1 cellular context compared by ENCODE assay signal in genomic region chrX:132331000-132331399, GRCh38.
TF ChIP-seq lines count a peak whose summit lies in the region.

No MANE protein-coding gene starts in this region.

TF ChIP-seq in HepG2, 621 proteins besides CTCF, POLR2A, EP300 and RAD21 (continued from another document and continues in another):
- TF ChIP-seq ARID3A (IDR thresholded peaks at IDR 0.05; ENCODE audit: low read depth, low read length) (peak; percentile 36; the same call in 1 of the 2 replicates), NR3C1 (CRISPR knock-in tag; IDR thresholded peaks at IDR 0.05) (no peak), SNAI1 (CRISPR knock-in tag; IDR thresholded peaks at IDR 0.05; ENCODE audit: borderline replicate concordance) (peak; percentile 77; the same call in 1 of the 2 replicates), FOXA1 (IDR thresholded peaks at IDR 0.05) (peak; percentile 48; the same call in 1 of the 2 replicates), FOXA1 (CRISPR knock-in tag; IDR thresholded peaks at IDR 0.05) (peak; percentile 92), AHDC1 (CRISPR knock-in tag; IDR thresholded peaks at IDR 0.05; ENCODE audit: borderline replicate concordance) (peak; percentile 89), CREB1 (IDR thresholded peaks at IDR 0.05) (no peak), CREB1 (CRISPR knock-in tag; IDR thresholded peaks at IDR 0.05) (peak; percentile 45), ZNF619 (CRISPR knock-in tag; IDR thresholded peaks at IDR 0.05) (no peak), TFAP4 (IDR thresholded peaks at IDR 0.05; ENCODE audit: borderline replicate concordance, low read depth) (peak; percentile 50; the same call in 1 of the 2 replicates), SP4 (CRISPR knock-in tag; IDR thresholded peaks at IDR 0.05) (no peak), SKI (IDR thresholded peaks at IDR 0.05; ENCODE audit: partially characterized antibody) (peak; percentile 35), KDM5B (CRISPR knock-in tag; IDR thresholded peaks at IDR 0.05; ENCODE audit: borderline replicate concordance) (no peak), RCOR2 (CRISPR knock-in tag; IDR thresholded peaks at IDR 0.05) (peak; percentile 74), KLF13 (CRISPR knock-in tag; IDR thresholded peaks at IDR 0.05) (no peak), FIP1L1 (IDR thresholded peaks at IDR 0.05; ENCODE audit: borderline replicate concordance, insufficient read depth, low read depth, low read length) (no peak), DPF2 (CRISPR knock-in tag; IDR thresholded peaks at IDR 0.05; ENCODE audit: borderline replicate concordance, low read depth) (peak; percentile 88), ZHX1 (CRISPR knock-in tag; IDR thresholded peaks at IDR 0.05; ENCODE audit: low read depth) (no peak), REST (IDR thresholded peaks at IDR 0.05; ENCODE audit: borderline replicate concordance in 1 of 2, low read depth in 1 of 2, low read length in 2 of 2) (peak in 1 of 2 experiments; percentile 72; a peak in 1 of 4 replicates), SPEN (CRISPR knock-in tag; IDR thresholded peaks at IDR 0.05; ENCODE audit: low read depth) (no peak), BHLHE40 (IDR thresholded peaks at IDR 0.05; ENCODE audit: low read length) (no peak), TCF7 (IDR thresholded peaks at IDR 0.05; ENCODE audit: low read depth) (peak; percentile 99), ZNF850 (CRISPR knock-in tag; conservative IDR thresholded peaks at IDR 0.05) (no peak), ZNF124 (CRISPR knock-in tag; IDR thresholded peaks at IDR 0.05) (no peak)
- TF ChIP-seq, protein P1, sequence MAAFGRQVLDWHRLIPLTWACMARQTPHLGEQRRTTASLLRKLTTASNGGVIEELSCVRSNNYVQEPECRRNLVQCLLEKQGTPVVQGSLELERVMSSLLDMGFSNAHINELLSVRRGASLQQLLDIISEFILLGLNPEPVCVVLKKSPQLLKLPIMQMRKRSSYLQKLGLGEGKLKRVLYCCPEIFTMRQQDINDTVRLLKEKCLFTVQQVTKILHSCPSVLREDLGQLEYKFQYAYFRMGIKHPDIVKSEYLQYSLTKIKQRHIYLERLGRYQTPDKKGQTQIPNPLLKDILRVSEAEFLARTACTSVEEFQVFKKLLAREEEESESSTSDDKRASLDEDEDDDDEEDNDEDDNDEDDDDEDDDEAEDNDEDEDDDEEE (CRISPR knock-in tag; IDR thresholded peaks at IDR 0.05), result no peak
- TF ChIP-seq, protein P2, sequence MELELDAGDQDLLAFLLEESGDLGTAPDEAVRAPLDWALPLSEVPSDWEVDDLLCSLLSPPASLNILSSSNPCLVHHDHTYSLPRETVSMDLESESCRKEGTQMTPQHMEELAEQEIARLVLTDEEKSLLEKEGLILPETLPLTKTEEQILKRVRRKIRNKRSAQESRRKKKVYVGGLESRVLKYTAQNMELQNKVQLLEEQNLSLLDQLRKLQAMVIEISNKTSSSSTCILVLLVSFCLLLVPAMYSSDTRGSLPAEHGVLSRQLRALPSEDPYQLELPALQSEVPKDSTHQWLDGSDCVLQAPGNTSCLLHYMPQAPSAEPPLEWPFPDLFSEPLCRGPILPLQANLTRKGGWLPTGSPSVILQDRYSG (CRISPR knock-in tag; IDR thresholded peaks at IDR 0.05), result no peak
- TF ChIP-seq, protein P3, sequence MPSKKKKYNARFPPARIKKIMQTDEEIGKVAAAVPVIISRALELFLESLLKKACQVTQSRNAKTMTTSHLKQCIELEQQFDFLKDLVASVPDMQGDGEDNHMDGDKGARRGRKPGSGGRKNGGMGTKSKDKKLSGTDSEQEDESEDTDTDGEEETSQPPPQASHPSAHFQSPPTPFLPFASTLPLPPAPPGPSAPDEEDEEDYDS (CRISPR knock-in tag; IDR thresholded peaks at IDR 0.05), result no peak
- TF ChIP-seq, protein P4, sequence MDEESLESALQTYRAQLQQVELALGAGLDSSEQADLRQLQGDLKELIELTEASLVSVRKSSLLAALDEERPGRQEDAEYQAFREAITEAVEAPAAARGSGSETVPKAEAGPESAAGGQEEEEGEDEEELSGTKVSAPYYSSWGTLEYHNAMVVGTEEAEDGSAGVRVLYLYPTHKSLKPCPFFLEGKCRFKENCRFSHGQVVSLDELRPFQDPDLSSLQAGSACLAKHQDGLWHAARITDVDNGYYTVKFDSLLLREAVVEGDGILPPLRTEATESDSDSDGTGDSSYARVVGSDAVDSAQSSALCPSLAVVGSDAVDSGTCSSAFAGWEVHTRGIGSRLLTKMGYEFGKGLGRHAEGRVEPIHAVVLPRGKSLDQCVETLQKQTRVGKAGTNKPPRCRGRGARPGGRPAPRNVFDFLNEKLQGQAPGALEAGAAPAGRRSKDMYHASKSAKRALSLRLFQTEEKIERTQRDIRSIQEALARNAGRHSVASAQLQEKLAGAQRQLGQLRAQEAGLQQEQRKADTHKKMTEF (CRISPR knock-in tag; IDR thresholded peaks at IDR 0.05), result peak; percentile 76
- TF ChIP-seq, protein P5, sequence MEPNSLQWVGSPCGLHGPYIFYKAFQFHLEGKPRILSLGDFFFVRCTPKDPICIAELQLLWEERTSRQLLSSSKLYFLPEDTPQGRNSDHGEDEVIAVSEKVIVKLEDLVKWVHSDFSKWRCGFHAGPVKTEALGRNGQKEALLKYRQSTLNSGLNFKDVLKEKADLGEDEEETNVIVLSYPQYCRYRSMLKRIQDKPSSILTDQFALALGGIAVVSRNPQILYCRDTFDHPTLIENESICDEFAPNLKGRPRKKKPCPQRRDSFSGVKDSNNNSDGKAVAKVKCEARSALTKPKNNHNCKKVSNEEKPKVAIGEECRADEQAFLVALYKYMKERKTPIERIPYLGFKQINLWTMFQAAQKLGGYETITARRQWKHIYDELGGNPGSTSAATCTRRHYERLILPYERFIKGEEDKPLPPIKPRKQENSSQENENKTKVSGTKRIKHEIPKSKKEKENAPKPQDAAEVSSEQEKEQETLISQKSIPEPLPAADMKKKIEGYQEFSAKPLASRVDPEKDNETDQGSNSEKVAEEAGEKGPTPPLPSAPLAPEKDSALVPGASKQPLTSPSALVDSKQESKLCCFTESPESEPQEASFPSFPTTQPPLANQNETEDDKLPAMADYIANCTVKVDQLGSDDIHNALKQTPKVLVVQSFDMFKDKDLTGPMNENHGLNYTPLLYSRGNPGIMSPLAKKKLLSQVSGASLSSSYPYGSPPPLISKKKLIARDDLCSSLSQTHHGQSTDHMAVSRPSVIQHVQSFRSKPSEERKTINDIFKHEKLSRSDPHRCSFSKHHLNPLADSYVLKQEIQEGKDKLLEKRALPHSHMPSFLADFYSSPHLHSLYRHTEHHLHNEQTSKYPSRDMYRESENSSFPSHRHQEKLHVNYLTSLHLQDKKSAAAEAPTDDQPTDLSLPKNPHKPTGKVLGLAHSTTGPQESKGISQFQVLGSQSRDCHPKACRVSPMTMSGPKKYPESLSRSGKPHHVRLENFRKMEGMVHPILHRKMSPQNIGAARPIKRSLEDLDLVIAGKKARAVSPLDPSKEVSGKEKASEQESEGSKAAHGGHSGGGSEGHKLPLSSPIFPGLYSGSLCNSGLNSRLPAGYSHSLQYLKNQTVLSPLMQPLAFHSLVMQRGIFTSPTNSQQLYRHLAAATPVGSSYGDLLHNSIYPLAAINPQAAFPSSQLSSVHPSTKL (CRISPR knock-in tag; IDR thresholded peaks at IDR 0.05), result peak; percentile 97
